In the genomic region with DNA sequence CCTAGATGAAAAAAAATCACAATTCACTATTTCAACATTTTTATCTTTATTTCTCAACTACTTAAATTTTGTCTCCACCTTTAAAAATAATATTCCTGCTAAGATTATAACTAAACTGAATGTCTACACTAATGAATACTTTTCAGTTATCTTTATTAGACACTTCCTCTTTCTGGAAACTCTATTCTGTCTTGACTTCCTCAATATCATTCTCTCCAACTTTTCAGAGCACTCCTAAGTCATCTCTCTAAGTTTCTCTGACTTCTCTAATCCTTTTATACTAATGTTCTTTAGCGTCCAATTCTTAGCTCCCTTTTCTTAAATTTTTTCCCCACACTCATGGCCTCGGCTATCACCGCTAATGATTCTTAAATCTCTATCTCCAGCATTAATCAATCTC, we compare ENCODE assay signal across 19 cellular contexts.
"Had no signal": no experiment of that assay in that cellular context is flagged by ENCODE, and none has a peak within 500 bp of the region (broad histone marks: within the 10 kb centered on the region; RNA-seq: fewer than 3 reads in every experiment).

No MANE protein-coding gene starts in this region.

- H3K4me1 Mint-ChIP-seq: neural crest cell had no signal

- H3K9me3 ChIP-seq: body of pancreas, right lobe of liver, suprapubic skin had no signal

- H3K36me3 ChIP-seq: right lobe of liver, suprapubic skin had no signal

- H3K27me3 ChIP-seq: body of pancreas, suprapubic skin had no signal

- ATAC-seq: activated naive CD4-positive, alpha-beta T cell treated with anti-CD3 and anti-CD28 coated beads, Interleukin-2, amount 50 U/mL, for 72 hours; activated T-cell treated with anti-CD3 and anti-CD28 coated beads, Interleukin-2, amount 50 U/mL, for 72 hours; body of pancreas; left lobe of liver; right lobe of liver; stimulated activated naive CD8-positive, alpha-beta T cell treated with anti-CD3 and anti-CD28 coated beads, Interleukin-15, Interleukin-2, amounts not matched to agents 100 U/mL and 50 U/mL, for 24 hours had no signal

- H3K27ac ChIP-seq: body of pancreas, right lobe of liver, suprapubic skin had no signal

- H3K27ac Mint-ChIP-seq: activated naive CD4-positive, alpha-beta T cell treated with anti-CD3 and anti-CD28 coated beads, Interleukin-2, amount 50 U/mL, for 72 hours; activated T-cell treated with anti-CD3 and anti-CD28 coated beads, Interleukin-2, amount 50 U/mL, for 72 hours; type B pancreatic cell had no signal

- H3K9me3 Mint-ChIP-seq: activated naive CD4-positive, alpha-beta T cell treated with anti-CD3 and anti-CD28 coated beads, Interleukin-2, amount 50 U/mL, for 72 hours; activated T-cell treated with anti-CD3 and anti-CD28 coated beads, Interleukin-2, amount 50 U/mL, for 72 hours; neural crest cell; type B pancreatic cell had no signal

- H3K36me3 Mint-ChIP-seq: activated naive CD4-positive, alpha-beta T cell treated with anti-CD3 and anti-CD28 coated beads, Interleukin-2, amount 50 U/mL, for 72 hours; type B pancreatic cell had no signal

- DNase-seq: activated CD4-positive, alpha-beta T cell treated with anti-CD3 and anti-CD28 coated beads for 4 hours; activated CD8-positive, alpha-beta memory T cell treated with anti-CD3 and anti-CD28 coated beads, Interleukin-2, amount 50 U/mL, for 48 hours; activated gamma-delta T cell; activated T-cell treated with anti-CD3 and anti-CD28 coated beads, Interleukin-2, amount 50 U/mL, for 72 hours; body of pancreas; caudate nucleus; hippocampal formation; midbrain; right lobe of liver; stimulated activated naive CD8-positive, alpha-beta T cell treated with anti-CD3 and anti-CD28 coated beads, Interleukin-15, Interleukin-2, amounts not matched to agents 100 U/mL and 50 U/mL, for 24 hours had no signal

- H3K4me1 ChIP-seq: body of pancreas, right lobe of liver, suprapubic skin had no signal

- FAIRE-seq: colon, endometrium, keratinocyte had no signal

- H3K4me3 Mint-ChIP-seq: activated T-cell treated with anti-CD3 and anti-CD28 coated beads, Interleukin-2, amount 50 U/mL, for 72 hours; neural crest cell; type B pancreatic cell had no signal

- H3K4me2 ChIP-seq: smooth muscle cell had no signal

- H3K4me3 ChIP-seq: body of pancreas, right lobe of liver, smooth muscle cell, suprapubic skin had no signal
